Comparison of ENCODE assay signal across 1 cellular context in genomic region chr16:30041841-30042240, GRCh38.
TF ChIP-seq lines count a peak whose summit lies in the region.

No MANE protein-coding gene starts in this region.

TF ChIP-seq in IMR-90, 13 proteins besides CTCF, POLR2A, EP300 and RAD21:
- TF ChIP-seq FOS (IDR thresholded peaks at IDR 0.05; ENCODE audit: low read depth, low read length) (no peak), SMC3 (IDR thresholded peaks at IDR 0.05; ENCODE audit: low read depth, low read length) (peak; percentile 44)
TF ChIP-seq in IMR-90: peak in this region for 1.
